ENCODE assay signal across 1 cellular context in genomic region chr11:1889941-1890855, GRCh38.
TF ChIP-seq lines count a peak whose summit lies in the region.

No MANE protein-coding gene starts in this region.

TF ChIP-seq in H1, 55 proteins besides CTCF, POLR2A, EP300 and RAD21:
- no peak for TF ChIP-seq NRF1 (IDR thresholded peaks at IDR 0.05; ENCODE audit: low read depth, low read length)
- no peak for TF ChIP-seq HDAC6 (IDR thresholded peaks at IDR 0.05; ENCODE audit: low read depth, low read length)
- no peak for TF ChIP-seq SIN3A (conservative IDR thresholded peaks at IDR 0.05 in 1 of 2, IDR thresholded peaks at IDR 0.05 in 1 of 2; ENCODE audit: low read depth in 1 of 2, low read length in 2 of 2)
- TF ChIP-seq E2F6 (IDR thresholded peaks at IDR 0.05) = no peak
- no peak for TF ChIP-seq RXRA (IDR thresholded peaks at IDR 0.05; ENCODE audit: insufficient read depth, low read depth, low read length)
- no peak for TF ChIP-seq GTF2F1 (IDR thresholded peaks at IDR 0.05; ENCODE audit: borderline replicate concordance, low read depth, low read length)
- no peak for TF ChIP-seq BCL11A (IDR thresholded peaks at IDR 0.05; ENCODE audit: low read depth in 2 of 2, low read length in 2 of 2)
- TF ChIP-seq PHF8 (conservative IDR thresholded peaks at IDR 0.05; ENCODE audit: low read depth, low read length) = no peak
